ENCODE assay signal across 2 cellular contexts in genomic region chr7:157405501-157405900, GRCh38.
TF ChIP-seq lines count a peak whose summit lies in the region.

No MANE protein-coding gene starts in this region.

TF ChIP-seq in IMR-90, 13 proteins besides CTCF, POLR2A, EP300 and RAD21:
- TF ChIP-seq CHD1 (IDR thresholded peaks at IDR 0.05; ENCODE audit: low read depth, low read length) (no peak), NFE2L2 (IDR thresholded peaks at IDR 0.05; ENCODE audit: low read depth, low read length) (no peak), FOS (IDR thresholded peaks at IDR 0.05; ENCODE audit: low read depth, low read length) (no peak), BHLHE40 (IDR thresholded peaks at IDR 0.05; ENCODE audit: low read depth, low read length) (no peak), RCOR1 (IDR thresholded peaks at IDR 0.05; ENCODE audit: insufficient replicate concordance, low read length) (no peak), USF2 (IDR thresholded peaks at IDR 0.05; ENCODE audit: low read depth, low read length) (no peak), CEBPB (IDR thresholded peaks at IDR 0.05; ENCODE audit: low read depth, low read length) (no peak), MAZ (IDR thresholded peaks at IDR 0.05; ENCODE audit: borderline replicate concordance, low read depth, low read length) (no peak), MAFK (IDR thresholded peaks at IDR 0.05; ENCODE audit: low read depth, low read length) (no peak), SMC3 (IDR thresholded peaks at IDR 0.05; ENCODE audit: low read depth, low read length) (no peak), MXI1 (IDR thresholded peaks at IDR 0.05; ENCODE audit: borderline replicate concordance, low read depth, low read length) (no peak)
TF ChIP-seq in IMR-90: peak in this region for 0.

TF ChIP-seq in K562, 482 proteins besides CTCF, POLR2A, EP300 and RAD21:
- no peak for TF ChIP-seq BRCA1 (IDR thresholded peaks at IDR 0.05)
- 0 out of 2 replicates have a peak, but pooled peaks have one; percentile 17 for TF ChIP-seq BRCA1 (CRISPR knock-in tag; IDR thresholded peaks at IDR 0.05)
- TF ChIP-seq ZBTB49 (CRISPR knock-in tag; IDR thresholded peaks at IDR 0.05; ENCODE audit: borderline replicate concordance), result no peak
- no peak for TF ChIP-seq BRF1 (IDR thresholded peaks at IDR 0.05; ENCODE audit: borderline replicate concordance, extremely low read depth, insufficient read length)
- peak; percentile 53; the same call in 1 of the 2 replicates for TF ChIP-seq POLR2G (IDR thresholded peaks at IDR 0.05; ENCODE audit: low read depth, low read length)
- TF ChIP-seq TAF9B (IDR thresholded peaks at IDR 0.05; ENCODE audit: partially characterized antibody), result no peak
- no peak for TF ChIP-seq ZBTB17 (CRISPR knock-in tag; IDR thresholded peaks at IDR 0.05)
- TF ChIP-seq ZNF263 (CRISPR knock-in tag; IDR thresholded peaks at IDR 0.05; ENCODE audit: borderline replicate concordance), result 0 out of 2 replicates have a peak, but pooled peaks have one; percentile 17
- no peak for TF ChIP-seq EGR1 (conservative IDR thresholded peaks at IDR 0.05)
- 0 out of 4 replicates have a peak, but pooled peaks of 1 of the 2 experiments have one; percentile 3 for TF ChIP-seq TEAD1 (CRISPR knock-in tag; IDR thresholded peaks at IDR 0.05)
- no peak for TF ChIP-seq ELK3 (CRISPR knock-in tag; IDR thresholded peaks at IDR 0.05)
- no peak for TF ChIP-seq NFYB (IDR thresholded peaks at IDR 0.05; ENCODE audit: extremely low read depth, insufficient read length)
- 0 out of 2 replicates have a peak, but pooled peaks have one; percentile 22 for TF ChIP-seq PREB (CRISPR knock-in tag; IDR thresholded peaks at IDR 0.05)
- no peak for TF ChIP-seq BDP1 (IDR thresholded peaks at IDR 0.05; ENCODE audit: insufficient read depth, insufficient read length)
- no peak for TF ChIP-seq CREB1 (IDR thresholded peaks at IDR 0.05)
- 0 out of 2 replicates have a peak, but pooled peaks have one; percentile 37 for TF ChIP-seq CREB1 (CRISPR knock-in tag; IDR thresholded peaks at IDR 0.05)
